18 cellular contexts compared by ENCODE assay signal in the genomic region with DNA sequence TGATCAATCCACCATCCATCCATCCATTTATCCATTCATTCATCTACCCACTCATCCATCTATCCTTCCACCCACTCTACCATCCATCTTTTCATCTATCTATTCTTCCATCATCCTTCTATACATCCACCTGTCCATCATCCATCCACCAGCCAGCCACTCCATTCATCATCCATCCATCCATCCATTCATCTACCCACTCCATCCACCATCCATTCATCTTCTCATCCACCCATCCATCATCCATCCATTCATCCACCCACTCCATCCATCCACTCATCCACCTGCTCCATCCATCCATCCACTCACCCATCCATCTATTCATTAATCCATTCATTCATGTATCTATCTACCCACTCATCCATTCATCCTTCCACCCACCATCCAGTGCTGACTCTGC.
DNase-seq lines count a peak whose midpoint lies in the region; ATAC-seq, FAIRE-seq and TF ChIP-seq lines count a peak whose summit lies in the region.
"Had no signal": no experiment of that assay in that cellular context is flagged by ENCODE, and none has a peak within 500 bp of the region (broad histone marks: within the 10 kb centered on the region; RNA-seq: fewer than 3 reads in every experiment).

No MANE protein-coding gene starts in this region.

- H3K9ac ChIP-seq in mammary epithelial cell (ENCODE audit: insufficient read depth, low read length) (no peak overlapping the region), H9 (ENCODE audit: extremely low read depth, insufficient read length, low read length) (no peak overlapping the region)
- H3K9ac ChIP-seq: GM23248 had no signal

- H3K36me3 ChIP-seq in mammary epithelial cell (ENCODE audit: insufficient read depth, low read length) (no peaks in the 10 kb centered on the region), RWPE2 (ENCODE audit: low read depth) (no peaks in the 10 kb centered on the region)

- no peak overlapping the region for H3K56ac ChIP-seq in H9 (ENCODE audit: insufficient read length, low read depth, low read length)

- no peak overlapping the region for H4K5ac ChIP-seq in H9 (ENCODE audit: insufficient read length, low read depth, low read length)

- H3K23ac ChIP-seq in H9 (ENCODE audit: insufficient read length, low read depth, low read length), result no peak overlapping the region

- H4K20me1 ChIP-seq in mammary epithelial cell (ENCODE audit: insufficient read depth, low read length) (no peaks in the 10 kb centered on the region), H9 (ENCODE audit: control insufficient read depth, insufficient read depth, insufficient read length) (no peaks in the 10 kb centered on the region)

- peaks cover 5% of the 10 kb centered on the region for H3K36me3 Mint-ChIP-seq in MCF 10A (ENCODE audit: insufficient read depth, unreplicated experiment)
- H3K36me3 Mint-ChIP-seq in H9 (ENCODE audit: insufficient read depth in 1 of 3, low read depth in 3 of 3), result no peaks in the 10 kb centered on the region; a peak in 2 of 7 replicates
- H3K36me3 Mint-ChIP-seq: CD4-positive, alpha-beta memory T cell had no signal

- no peak overlapping the region for H4K91ac ChIP-seq in H9 (ENCODE audit: insufficient read length, low read depth, low read length)

- H3K4me1 ChIP-seq in mammary epithelial cell (ENCODE audit: insufficient read depth, low read length) (peaks cover 57% of the 10 kb centered on the region), RWPE2 (ENCODE audit: insufficient read depth, poor library complexity, severe bottlenecking) (peaks cover 43% of the 10 kb centered on the region), H9 (ENCODE audit: insufficient read depth, low read length) (no peaks in the 10 kb centered on the region)

- ATAC-seq in RWPE2 (ENCODE audit: low read depth), result no peak
- no peak for ATAC-seq in GM21529 (IDR thresholded peaks at IDR 0.05; ENCODE audit: unreplicated experiment)

- no TSS peak for BruUV-seq in MCF 10A (replicated peaks; lab: Mats Ljungman, UMichigan)
- BruUV-seq in mammary epithelial cell (replicated peaks; lab: Mats Ljungman, UMichigan), result no TSS peak

- H3K27me3 ChIP-seq in mammary epithelial cell (ENCODE audit: insufficient read depth, low read length), result no peaks in the 10 kb centered on the region
- H3K27me3 ChIP-seq in RWPE2 (ENCODE audit: insufficient read depth, poor library complexity, severe bottlenecking), result no peaks in the 10 kb centered on the region
- no peaks in the 10 kb centered on the region for H3K27me3 ChIP-seq in H9 (ENCODE audit: insufficient read depth, low read length)

- H2BK15ac ChIP-seq in H9 (ENCODE audit: low read depth, low read length), result no peak overlapping the region

- H4K8ac ChIP-seq in H9 (replicated peaks; ENCODE audit: insufficient read length, low read depth, low read length), result no peak overlapping the region

- POLR2A ChIA-PET in MCF 10A (lab: Yijun Ruan, JAX), result interaction anchor here (9.4 kb wide), 1 partner anchor 21 kb away, joined by 208 read pairs; no protein-coding TSS in a partner anchor

- no peak overlapping the region for H2AFZ ChIP-seq in mammary epithelial cell (ENCODE audit: low read depth, low read length)
- no peak overlapping the region for H2AFZ ChIP-seq in H9 (ENCODE audit: low read length)
- H2AFZ ChIP-seq: GM23248 had no signal

- in situ Hi-C loops in mammary epithelial cell (cut with MboI; ENCODE audit: low sequenced_read_pairs in 2 of 2), result no loop called here

- no peak overlapping the region for H2BK120ac ChIP-seq in H9 (ENCODE audit: low read depth, low read length, poor library complexity, severe bottlenecking)

- TF ChIP-seq CTCF in MCF 10A (IDR thresholded peaks at IDR 0.05; ENCODE audit: unreplicated experiment) (no peak), mammary epithelial cell (conservative IDR thresholded peaks at IDR 0.05 in 1 of 2, IDR thresholded peaks at IDR 0.05 in 1 of 2; ENCODE audit: extremely low read depth in 1 of 2, insufficient read depth in 1 of 2, low read depth in 1 of 2, low read length in 2 of 2) (no peak), RWPE2 (IDR thresholded peaks at IDR 0.05; ENCODE audit: poor library complexity, severe bottlenecking) (no peak), H9 (conservative IDR thresholded peaks at IDR 0.05) (no peak)

- H3K27me3 Mint-ChIP-seq in MCF 10A (ENCODE audit: insufficient read depth, unreplicated experiment) (no peaks in the 10 kb centered on the region), H9 (ENCODE audit: low read depth) (peaks cover 5% of the 10 kb centered on the region)

- CTCF ChIA-PET in MCF 10A (lab: Yijun Ruan, JAX), result no interaction called here
- CTCF ChIA-PET in mammary epithelial cell (lab: Charles Lee; ENCODE audit: low non-redundant PET), result no interaction called here

- H3K4me3 Mint-ChIP-seq in MCF 10A (ENCODE audit: unreplicated experiment), result peak overlapping the region; percentile 1
- H3K4me3 Mint-ChIP-seq in H9, result no peak overlapping the region
- H3K4me3 Mint-ChIP-seq: B cell; CD4-positive, alpha-beta memory T cell; HFFc6 had no signal

- H3T11ph ChIP-seq in H9 (ENCODE audit: low read length), result no peak overlapping the region

- no peaks in the 10 kb centered on the region for H3K79me2 ChIP-seq in mammary epithelial cell (ENCODE audit: insufficient read depth, low read length)
- H3K79me2 ChIP-seq in H9 (ENCODE audit: insufficient read depth, low read length), result no peaks in the 10 kb centered on the region

- intact Hi-C loops in MCF 10A (cut with micrococcal nuclease) (no loop called here), mammary epithelial cell (cut with micrococcal nuclease) (no loop called here)

- no peak overlapping the region for H3K18ac ChIP-seq in H9 (ENCODE audit: insufficient read length, low read depth, low read length)

- H2AK5ac ChIP-seq in H9 (ENCODE audit: insufficient read length, low read length), result no peak overlapping the region

- H2BK12ac ChIP-seq in H9 (ENCODE audit: insufficient read length, low read depth, low read length), result no peak overlapping the region

- H3K9me3 ChIP-seq in mammary epithelial cell (replicated peaks; ENCODE audit: insufficient read depth, low read length) (no peaks in the 10 kb centered on the region), RWPE2 (ENCODE audit: severe bottlenecking) (no peaks in the 10 kb centered on the region), H9 (ENCODE audit: control insufficient read depth, low read depth, low read length) (no peaks in the 10 kb centered on the region)

- no peak for DNase-seq in MCF 10A (ENCODE audit: unreplicated experiment)
- no peak for DNase-seq in mammary epithelial cell
- no peak for DNase-seq in HTR-8/SVneo (ENCODE audit: insufficient read length, low spot score)
- DNase-seq in RWPE2 (ENCODE audit: low spot score), result peak; percentile 3
- DNase-seq in NCI-H2171 treated with DMSO at 0.1 percent for 48 hours (lab: John Stamatoyannopoulos, UW), result no peak
- no peak for DNase-seq in H9
- DNase-seq: 8988T; C1 segment of cervical spinal cord; CD4-positive, alpha-beta memory T cell; DND-41; GDM1; GM23248; H7; HFFc6; KBM-7 had no signal

- peak; percentile 31 for FAIRE-seq in HTR-8/SVneo (lab: Jason Lieb, UNC)
- FAIRE-seq: GM12892 had no signal

- H2BK20ac ChIP-seq in H9 (ENCODE audit: low read depth, low read length, poor library complexity, severe bottlenecking), result no peak overlapping the region

- no peaks in the 10 kb centered on the region for H3K23me2 ChIP-seq in H9 (ENCODE audit: insufficient read length, low read depth, low read length, poor library complexity, severe bottlenecking)

- H3K4me2 ChIP-seq in mammary epithelial cell (ENCODE audit: insufficient read depth, low read depth, low read length) (no peak overlapping the region), H9 (ENCODE audit: insufficient read depth, insufficient read length, low read length) (no peak overlapping the region)

- H3K79me1 ChIP-seq in H9 (ENCODE audit: insufficient read depth, low read depth, low read length, poor library complexity, severe bottlenecking), result no peaks in the 10 kb centered on the region

- H3K4me3 ChIP-seq in mammary epithelial cell (replicated peaks in 1 of 3; ENCODE audit: insufficient read depth in 1 of 3, low read depth in 2 of 3, low read length in 3 of 3) (no peak overlapping the region), RWPE2 (ENCODE audit: severe bottlenecking) (no peak overlapping the region)
- H3K4me3 ChIP-seq: GM23248 had no signal

- H3K9me3 Mint-ChIP-seq in MCF 10A (ENCODE audit: unreplicated experiment) (peaks cover 16% of the 10 kb centered on the region), H9 (peaks cover 0 to 8% of the 10 kb centered on the region in 2 experiments; a peak in 3 of 5 replicates)

- peak overlapping the region; percentile 55 for H3K27ac Mint-ChIP-seq in MCF 10A (ENCODE audit: low read depth, unreplicated experiment)
- H3K27ac Mint-ChIP-seq in H9, result no peak overlapping the region
- H3K27ac Mint-ChIP-seq: B cell, HFFc6 had no signal

- H3K4ac ChIP-seq in H9 (ENCODE audit: low read depth, low read length), result no peak overlapping the region

- dilution Hi-C loops in mammary epithelial cell (cut with HindIII; ENCODE audit: low sequenced_read_pairs), result no loop called here

- no peak overlapping the region for H3K27ac ChIP-seq in mammary epithelial cell (ENCODE audit: insufficient read depth, low read depth, low read length)
- peak overlapping the region; percentile 97 for H3K27ac ChIP-seq in RWPE2 (ENCODE audit: poor library complexity, severe bottlenecking)
- H3K27ac ChIP-seq in H9 (ENCODE audit: insufficient read length, low read depth, low read length), result no peak overlapping the region

- H3K4me1 Mint-ChIP-seq in MCF 10A (ENCODE audit: insufficient read depth, unreplicated experiment), result peaks cover 62% of the 10 kb centered on the region
- H3K4me1 Mint-ChIP-seq in H9, result peaks cover 0 to 12% of the 10 kb centered on the region in 2 experiments; a peak in 3 of 4 replicates
- H3K4me1 Mint-ChIP-seq: B cell; CD4-positive, alpha-beta memory T cell had no signal

- no peak overlapping the region for H3K14ac ChIP-seq in H9 (ENCODE audit: insufficient read depth, low read length)

- no peak overlapping the region for H2BK5ac ChIP-seq in H9 (ENCODE audit: insufficient read length, low read length)
